16 cellular contexts compared by ENCODE assay signal in the genomic region with DNA sequence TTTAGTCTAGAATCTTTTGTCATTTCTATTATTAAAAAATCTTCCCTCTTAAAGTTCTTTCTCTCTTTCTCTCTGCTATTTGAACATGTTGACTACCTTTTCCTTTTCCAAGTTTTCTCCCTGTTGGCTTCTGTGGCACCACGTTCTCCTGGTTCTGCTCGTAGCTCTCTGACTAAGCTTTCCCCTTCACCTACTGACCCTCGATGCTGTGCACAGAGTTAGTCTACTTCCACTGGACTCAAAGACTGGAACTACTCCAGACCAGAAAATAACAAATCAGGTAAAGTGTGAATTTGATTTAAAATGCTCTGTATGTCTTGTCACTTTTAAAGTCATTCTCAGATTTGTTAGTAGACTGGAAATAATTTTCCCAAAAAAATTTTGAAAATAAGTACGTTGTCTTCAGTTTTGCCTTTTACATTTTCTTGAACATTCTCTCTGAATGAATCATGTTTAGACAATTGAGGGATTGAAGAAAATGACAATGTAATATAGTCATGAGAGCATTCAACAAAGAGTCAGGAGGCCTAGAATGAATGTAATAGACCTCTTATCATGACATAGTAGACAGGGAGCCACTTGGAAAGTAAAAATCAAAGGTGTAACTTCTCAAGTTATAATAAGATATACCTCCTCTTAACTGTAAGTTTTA. TPM values are rescaled to one million over a fixed set of nuclear protein-coding genes. Genes with fewer than 3 reads are reported as not detected.
A peak's percentile ranks its signal among the peaks of the same experiment; 100 is the strongest.
DNase-seq lines count a peak whose midpoint lies in the region; ATAC-seq and TF ChIP-seq lines count a peak whose summit lies in the region.
"Had no signal": no experiment of that assay in that cellular context is flagged by ENCODE, and none has a peak within 500 bp of the region (broad histone marks: within the 10 kb centered on the region; RNA-seq: fewer than 3 reads in every experiment).

No MANE protein-coding gene starts in this region.

- peak; percentile 84 for DNase-seq in ELR (ENCODE audit: low read depth)
- DNase-seq in RPMI7951 (ENCODE audit: low read depth), result peak; percentile 52
- DNase-seq in dermis blood vessel endothelial cell, result peak; percentile 78
- no peak for DNase-seq in nephron progenitor cell
- no peak for DNase-seq in DMS114 treated with DMSO at 0.1 percent for 48 hours (lab: John Stamatoyannopoulos, UW; ENCODE audit: unreplicated experiment)
- no peak for DNase-seq in MG63
- DNase-seq in NCI-H128 (lab: John Stamatoyannopoulos, UW; ENCODE audit: unreplicated experiment), result no peak
- DNase-seq: activated B cell treated with CpG ODN at 0.5 μM for 24 hours; activated CD8-positive, alpha-beta memory T cell treated with anti-CD3 and anti-CD28 coated beads, Interleukin-2, amount 50 U/mL, for 48 hours; glutamatergic neuron; left colon; NCI-H2171 treated with DMSO at 0.1 percent for 48 hours; stimulated activated CD4-positive, alpha-beta T cell treated with anti-CD3 and anti-CD28 coated beads, Interleukin-2, amount 100 ng/mL, for 24 hours had no signal

- H3K4me1 ChIP-seq in gastroesophageal sphincter, result peaks cover 0 to 19% (median 0%) of the 10 kb centered on the region in 3 donors
- H3K4me1 ChIP-seq: BLaER1 treated with 17β-estradiol and CSF1 and Interleukin-3, amounts not matched to agents 10 nM and 100 nM had no signal

- no peak for TF ChIP-seq EP300 in gastroesophageal sphincter (IDR thresholded peaks at IDR 0.05)

- no peaks in the 10 kb centered on the region for H3K9me3 Mint-ChIP-seq in nephron progenitor cell
- H3K9me3 Mint-ChIP-seq: activated B cell treated with CpG ODN at 0.5 μM for 24 hours, GM23338 had no signal

- H3K9me3 ChIP-seq in gastroesophageal sphincter (no peaks in the 10 kb centered on the region), MG63 (no peaks in the 10 kb centered on the region)
- H3K9me3 ChIP-seq: BLaER1 treated with 17β-estradiol and CSF1 and Interleukin-3, amounts not matched to agents 10 nM and 100 nM had no signal

- WGBS in gastroesophageal sphincter (ENCODE audit: low coverage in 1 of 2), 2 donors, result 61% methylated on average over 3 to 4 of the region's 4 CpGs

- H3K4me1 Mint-ChIP-seq in nephron progenitor cell, result no peaks in the 10 kb centered on the region
- H3K4me1 Mint-ChIP-seq: GM23338 had no signal

- peak overlapping the region; percentile 90 for H3K27ac Mint-ChIP-seq in nephron progenitor cell
- H3K27ac Mint-ChIP-seq: activated B cell treated with CpG ODN at 0.5 μM for 24 hours, GM23338 had no signal

- H3K4me3 ChIP-seq in gastroesophageal sphincter (no peak overlapping the region), MG63 (no peak overlapping the region)
- H3K4me3 ChIP-seq: BLaER1 treated with 17β-estradiol and CSF1 and Interleukin-3, amounts not matched to agents 10 nM and 100 nM; GM23338 had no signal

- no peaks in the 10 kb centered on the region for H3K27me3 Mint-ChIP-seq in nephron progenitor cell (ENCODE audit: low read depth, poor library complexity)
- H3K27me3 Mint-ChIP-seq: activated B cell treated with CpG ODN at 0.5 μM for 24 hours had no signal

- H3K27me3 ChIP-seq in gastroesophageal sphincter, result no peaks in the 10 kb centered on the region
- no peaks in the 10 kb centered on the region for H3K27me3 ChIP-seq in MG63
- H3K27me3 ChIP-seq: BLaER1 treated with 17β-estradiol and CSF1 and Interleukin-3, amounts not matched to agents 10 nM and 100 nM had no signal

- no peak for ATAC-seq in gastroesophageal sphincter
- ATAC-seq: GM23338, left colon had no signal

- no peak overlapping the region for H3K27ac ChIP-seq in gastroesophageal sphincter
- H3K27ac ChIP-seq: BLaER1 treated with 17β-estradiol and CSF1 and Interleukin-3, amounts not matched to agents 10 nM and 100 nM had no signal

- H3K36me3 Mint-ChIP-seq in nephron progenitor cell (ENCODE audit: low read depth), result peaks cover 57% of the 10 kb centered on the region

- no peak overlapping the region for H3K4me3 Mint-ChIP-seq in nephron progenitor cell
- H3K4me3 Mint-ChIP-seq: activated B cell treated with CpG ODN at 0.5 μM for 24 hours, GM23338 had no signal

- H3K36me3 ChIP-seq in gastroesophageal sphincter, result peaks cover 4 to 95% of the 10 kb centered on the region in 2 donors
- H3K36me3 ChIP-seq in MG63, result peaks cover 92% of the 10 kb centered on the region

- no peak for TF ChIP-seq POLR2A in gastroesophageal sphincter (IDR thresholded peaks at IDR 0.05)

- TF ChIP-seq CTCF in nephron progenitor cell (IDR thresholded peaks at IDR 0.05) (no peak), gastroesophageal sphincter (IDR thresholded peaks at IDR 0.05) (no peak)

RNA-seq across cellular contexts. Expression of gene ITPRID2, which starts 25.3 kb away (rescaled TPM):
- total RNA-seq in RPMI7951 (2014; rRNA removed; shearing (Covaris generic)), result 134 and 140 TPM in 2 replicates
- total RNA-seq in dermis blood vessel endothelial cell (191 and 211 TPM in 2 replicates), gastroesophageal sphincter (100 to 1,000 TPM; 106 to 127 (median 116) TPM)
- 47.7 and 58.0 TPM in 2 replicates for total RNA-seq in MG63 (2014; rRNA removed; shearing (Covaris generic); ENCODE audit: low replicate concordance)

Comparison
In these comparisons a context has a peak if more than half of its experiments do, and no peak if none do; other contexts are left out.
1. DNase-seq: peak in ELR (single experiment), RPMI7951 (single experiment) and dermis blood vessel endothelial cell (single experiment); none in nephron progenitor cell (single experiment), DMS114 treated with DMSO at 0.1 percent for 48 hours (single experiment), MG63 (single experiment) and NCI-H128 (single experiment).